Comparison of ENCODE assay signal across 1 cellular context in genomic region chr7:98921608-98922372, GRCh38.
TF ChIP-seq lines count a peak whose summit lies in the region.

No MANE protein-coding gene starts in this region.

TF ChIP-seq in GM23338, 12 proteins besides CTCF, POLR2A, EP300 and RAD21 (continued from another document):
- TF ChIP-seq ZNF462 (CRISPR knock-in tag; IDR thresholded peaks at IDR 0.05) (no peak), NANOG (IDR thresholded peaks at IDR 0.05; ENCODE audit: borderline replicate concordance) (no peak)
TF ChIP-seq in GM23338: peak in this region for 0.
